8 cellular contexts compared by ENCODE assay signal in genomic region chr19:14004619-14005380, GRCh38. TPM values are rescaled to one million over a fixed set of nuclear protein-coding genes. Genes with fewer than 3 reads are reported as not detected.
A peak's percentile ranks its signal among the peaks of the same experiment; 100 is the strongest.
DNase-seq lines count a peak whose midpoint lies in the region; ATAC-seq, FAIRE-seq and TF ChIP-seq lines count a peak whose summit lies in the region.

No MANE protein-coding gene starts in this region.

- H3K9me2 ChIP-seq in Karpas-422 (replicated peaks; ENCODE audit: insufficient read depth, low read length), result no peaks in the 10 kb centered on the region

- no peaks in the 10 kb centered on the region for H3K27me3 ChIP-seq in Karpas-422 (ENCODE audit: low read length)
- H3K27me3 ChIP-seq in breast epithelium, result no peaks in the 10 kb centered on the region
- H3K27me3 ChIP-seq in HepG2 (ENCODE audit: control insufficient read depth in 1 of 2, insufficient read depth in 2 of 2, low read length in 2 of 2), result no peaks in the 10 kb centered on the region; a peak in 1 of 5 replicates
- H3K27me3 ChIP-seq in SJCRH30, result no peaks in the 10 kb centered on the region

- TF ChIP-seq EP300 in HepG2 (IDR thresholded peaks at IDR 0.05; ENCODE audit: low read depth in 2 of 2, low read length in 2 of 2), result no peak
- TF ChIP-seq EP300 in HepG2 (CRISPR knock-in tag; IDR thresholded peaks at IDR 0.05; ENCODE audit: borderline replicate concordance), result no peak

- no peak for ATAC-seq in HepG2
- ATAC-seq in GM18520 (IDR thresholded peaks at IDR 0.05; ENCODE audit: unreplicated experiment), result no peak
- ATAC-seq in HG02840 (IDR thresholded peaks at IDR 0.05; ENCODE audit: low FRiP score, unreplicated experiment), result no peak

- TF ChIP-seq POLR2A in breast epithelium (IDR thresholded peaks at IDR 0.05) (no peak), HepG2 (IDR thresholded peaks at IDR 0.05; ENCODE audit: insufficient read depth in 1 of 2, low read depth in 2 of 2, low read length in 2 of 2) (0 out of 4 replicates have a peak, but pooled peaks of 1 of the 2 experiments have one; percentile 38)

- 38% methylated on average over 14 of the region's 14 CpGs for WGBS in HepG2 (ENCODE audit: low lambda C conversion rate)

- FAIRE-seq in HepG2 (lab: Jason Lieb, UNC), result no peak

- DNase-seq in Ammon's horn (ENCODE audit: low spot score) (peak; percentile 83), Karpas-422 (no peak), breast epithelium (ENCODE audit: low spot score in 2 of 2) (peak in 1 of 2 donors; percentile 83), HepG2 (ENCODE audit: low spot score) (peak; percentile 58), substantia nigra (lab: John Stamatoyannopoulos, UW) (peak in 40 of 49 donors; percentile 9 to 72 (median 48)), SJCRH30 (no peak)

- no peak for TF ChIP-seq RAD21 in HepG2 (CRISPR knock-in tag; IDR thresholded peaks at IDR 0.05)

- peak overlapping the region; percentile 77 for H3K27ac ChIP-seq in Karpas-422 (ENCODE audit: low read length)
- peak overlapping the region; percentile 99 to 100 for H3K27ac ChIP-seq in breast epithelium
- H3K27ac ChIP-seq in HepG2 (ENCODE audit: extremely low read length, insufficient read depth, low read length), result peak overlapping the region; percentile 96
- peak overlapping the region; percentile 89 for H3K27ac ChIP-seq in substantia nigra (ENCODE audit: low read depth, low read length, poor library complexity, severe bottlenecking)
- H3K27ac ChIP-seq in SJCRH30, result no peak overlapping the region

- TSS peak; percentile 81 for BruUV-seq in HepG2 (replicated peaks; lab: Mats Ljungman, UMichigan)

- intact Hi-C loops in breast epithelium (cut with DNase I; ENCODE audit: low total_unique reads) (no loop called here), HepG2 (cut with micrococcal nuclease; ENCODE audit: unreplicated experiment) (loop anchor here (5.0 kb wide), 1 partner anchor 68 kb away; the partner anchor contains the start of gene MISP3)

- H2AFZ ChIP-seq in Karpas-422 (ENCODE audit: low read length) (peak overlapping the region; percentile 66), HepG2 (ENCODE audit: low read length) (peak overlapping the region; percentile 46)

- CTCF ChIA-PET in HepG2 (lab: Yijun Ruan, JAX; ENCODE audit: low intra/inter-chr PET ratio, low total read pairs), result no interaction called here

- H3K9ac ChIP-seq in Karpas-422 (ENCODE audit: low read length), result peak overlapping the region; percentile 46
- H3K9ac ChIP-seq in HepG2 (ENCODE audit: insufficient read depth, low read depth, low read length), result peak overlapping the region; percentile 67

- in situ Hi-C loops in HepG2 (cut with HindIII; ENCODE audit: extremely low pct_ligation_motif_present, low pct_unique_long_range_greater_than_20kb), result no loop called here

- H3K4me3 ChIP-seq in Karpas-422 (ENCODE audit: low read length) (peak overlapping the region; percentile 81), breast epithelium (peak overlapping the region; percentile 76 to 88 (median 78)), HepG2 (replicated peaks in 1 of 3; ENCODE audit: insufficient read depth in 1 of 3, low read depth in 2 of 3, low read length in 3 of 3) (peak overlapping the region; percentile 28 to 97 (median 87); a peak in 5 of 6 replicates), SJCRH30 (no peak overlapping the region)

- H3K4me1 ChIP-seq in Karpas-422 (ENCODE audit: low read length) (peaks cover 30% of the 10 kb centered on the region), breast epithelium (peaks cover 0 to 21% of the 10 kb centered on the region in 2 donors), HepG2 (ENCODE audit: insufficient read depth, low read length) (peaks cover 19% of the 10 kb centered on the region), SJCRH30 (no peaks in the 10 kb centered on the region)

- H3K79me2 ChIP-seq in Karpas-422 (ENCODE audit: low read length) (peaks cover 36% of the 10 kb centered on the region), HepG2 (ENCODE audit: insufficient read depth, low read length) (peaks cover 5% of the 10 kb centered on the region)

- TF ChIP-seq CTCF in breast epithelium (IDR thresholded peaks at IDR 0.05) (no peak), HepG2 (CRISPR knock-in tag; IDR thresholded peaks at IDR 0.05) (no peak)

- H3K9me3 ChIP-seq in Karpas-422 (ENCODE audit: low read length), result no peaks in the 10 kb centered on the region
- no peaks in the 10 kb centered on the region for H3K9me3 ChIP-seq in breast epithelium
- no peaks in the 10 kb centered on the region for H3K9me3 ChIP-seq in HepG2 (ENCODE audit: low read length)
- no peaks in the 10 kb centered on the region for H3K9me3 ChIP-seq in SJCRH30 (replicated peaks)

- H4K20me1 ChIP-seq in Karpas-422 (ENCODE audit: insufficient read depth, low read depth, low read length) (no peaks in the 10 kb centered on the region), HepG2 (ENCODE audit: insufficient read depth, low read length) (no peaks in the 10 kb centered on the region; the same call in 1 of the 2 replicates)

- H3K36me3 ChIP-seq in Karpas-422 (ENCODE audit: insufficient read depth, low read length) (peaks cover 6% of the 10 kb centered on the region; the same call in 1 of the 2 replicates), breast epithelium (no peaks in the 10 kb centered on the region), HepG2 (replicated peaks in 1 of 2; ENCODE audit: control insufficient read depth in 1 of 2, insufficient read depth in 2 of 2, low read length in 2 of 2) (no peaks in the 10 kb centered on the region; a peak in 1 of 5 replicates), SJCRH30 (peaks cover under 1% of the 10 kb centered on the region; the same call in 1 of the 2 replicates)

- H3K4me2 ChIP-seq in Karpas-422 (ENCODE audit: low read depth, low read length, poor library complexity, severe bottlenecking) (peak overlapping the region; percentile 93), HepG2 (ENCODE audit: low read depth, low read length) (peak overlapping the region; percentile 71)

- POLR2A ChIA-PET in HepG2 (lab: Yijun Ruan, JAX), result no interaction called here

RNA-seq across cellular contexts. Expression of gene RFX1, which starts 1.3 kb away (rescaled TPM):
- total RNA-seq in Karpas-422 (2014; rRNA removed; shearing (Covaris generic); ENCODE audit: low replicate concordance), result 1.2 and 2.3 TPM in 2 replicates
- 1 to 10 TPM; 2.6 to 3.7 (median 3.6) TPM for total RNA-seq in breast epithelium
- total RNA-seq in HepG2 (2016; rRNA removed; fragmentation: Illumina TruSeq; extraction: Trizol), result 1.3 and 1.4 TPM in 2 replicates
- 0.62 and 1.0 TPM in 2 replicates for total RNA-seq in HepG2 (2016; cell fraction: cytosol; rRNA removed; fragmentation: Illumina TruSeq; extraction: Trizol; ENCODE audit: low read depth)
- 1.2 and 1.9 TPM in 2 replicates for total RNA-seq in HepG2 (2016; cell fraction: insoluble cytoplasmic fraction; rRNA removed; fragmentation: Illumina TruSeq; extraction: Trizol)
- 1.2 and 1.6 TPM in 2 replicates for total RNA-seq in HepG2 (2016; cell fraction: membrane; rRNA removed; fragmentation: Illumina TruSeq; extraction: Trizol)
- 2.1 and 2.3 TPM in 2 replicates for total RNA-seq in HepG2 (2016; cell fraction: nucleus; rRNA removed; fragmentation: Illumina TruSeq; extraction: Trizol)
- polyA plus RNA-seq in HepG2 (2011; rRNA removed), result 0.56 and 1.1 TPM in 2 replicates
- 0.14 and 0.17 TPM in 2 replicates for polyA plus RNA-seq in HepG2 (2011; cell fraction: cytosol; rRNA removed)
- polyA plus RNA-seq in HepG2 (2011; cell fraction: nucleus; rRNA removed), result 5.8 and 9.2 TPM in 2 replicates
- polyA plus RNA-seq in HepG2 (2012), result 2.1 and 3.0 TPM in 2 replicates
- polyA plus RNA-seq in HepG2 (2016; cell fraction: cytosol; fragmentation: Illumina TruSeq; extraction: Trizol; ENCODE audit: low read depth), result 0.23 and 0.45 TPM in 2 replicates
- 1.9 and 3.5 TPM in 2 replicates for polyA plus RNA-seq in HepG2 (2016; cell fraction: insoluble cytoplasmic fraction; fragmentation: Illumina TruSeq; extraction: Trizol; ENCODE audit: low read depth)
- polyA plus RNA-seq in HepG2 (2016; cell fraction: membrane; fragmentation: Illumina TruSeq; extraction: Trizol; ENCODE audit: low read depth), result 0.90 and 1.1 TPM in 2 replicates
- 8.9 and 9.5 TPM in 2 replicates for polyA plus RNA-seq in HepG2 (2016; cell fraction: nucleus; fragmentation: Illumina TruSeq; extraction: Trizol; ENCODE audit: insufficient read depth, low read depth)
- polyA minus RNA-seq in HepG2 (2011; rRNA and poly(A)+ RNA removed; ENCODE audit: low replicate concordance), result 1.2 and 1.4 TPM in 2 replicates
- 1.5 and 2.4 TPM in 2 replicates for polyA minus RNA-seq in HepG2 (2011; cell fraction: cytosol; rRNA and poly(A)+ RNA removed)
- polyA minus RNA-seq in HepG2 (2011; cell fraction: nucleus; rRNA and poly(A)+ RNA removed), result 1.1 and 3.0 TPM in 2 replicates
- 3.9 and 4.4 TPM in 2 replicates for total RNA-seq in SJCRH30 (2014; rRNA removed; shearing (Covaris generic))

RNA-seq across cellular contexts. Expression of gene RLN3, which starts 23.1 kb away (rescaled TPM):
- not detected in 2 replicates for total RNA-seq in Karpas-422 (2014; rRNA removed; shearing (Covaris generic); ENCODE audit: low replicate concordance)
- total RNA-seq in breast epithelium (not detected), HepG2 (2016; rRNA removed; fragmentation: Illumina TruSeq; extraction: Trizol) (not detected in 2 replicates)
- total RNA-seq in HepG2 (2016; cell fraction: cytosol; rRNA removed; fragmentation: Illumina TruSeq; extraction: Trizol; ENCODE audit: low read depth), result not detected in 2 replicates
- total RNA-seq in HepG2 (2016; cell fraction: insoluble cytoplasmic fraction; rRNA removed; fragmentation: Illumina TruSeq; extraction: Trizol), result not detected in 2 replicates
- total RNA-seq in HepG2 (2016; cell fraction: membrane; rRNA removed; fragmentation: Illumina TruSeq; extraction: Trizol), result not detected in 2 replicates
- not detected in 2 replicates for total RNA-seq in HepG2 (2016; cell fraction: nucleus; rRNA removed; fragmentation: Illumina TruSeq; extraction: Trizol)
- polyA plus RNA-seq in HepG2 (2011; rRNA removed), result not detected in 2 replicates
- polyA plus RNA-seq in HepG2 (2011; cell fraction: cytosol; rRNA removed), result not detected in 2 replicates
- not detected in 2 replicates for polyA plus RNA-seq in HepG2 (2011; cell fraction: nucleus; rRNA removed)
- not detected in 2 replicates for polyA plus RNA-seq in HepG2 (2012)
- not detected in 2 replicates for polyA plus RNA-seq in HepG2 (2016; cell fraction: cytosol; fragmentation: Illumina TruSeq; extraction: Trizol; ENCODE audit: low read depth)
- not detected in 2 replicates for polyA plus RNA-seq in HepG2 (2016; cell fraction: insoluble cytoplasmic fraction; fragmentation: Illumina TruSeq; extraction: Trizol; ENCODE audit: low read depth)
- polyA plus RNA-seq in HepG2 (2016; cell fraction: membrane; fragmentation: Illumina TruSeq; extraction: Trizol; ENCODE audit: low read depth), result not detected in 2 replicates
- polyA plus RNA-seq in HepG2 (2016; cell fraction: nucleus; fragmentation: Illumina TruSeq; extraction: Trizol; ENCODE audit: insufficient read depth, low read depth), result not detected in 2 replicates
- not detected in 2 replicates for polyA minus RNA-seq in HepG2 (2011; rRNA and poly(A)+ RNA removed; ENCODE audit: low replicate concordance)
- polyA minus RNA-seq in HepG2 (2011; cell fraction: cytosol; rRNA and poly(A)+ RNA removed), result not detected in 2 replicates
- not detected in 2 replicates for polyA minus RNA-seq in HepG2 (2011; cell fraction: nucleus; rRNA and poly(A)+ RNA removed)
- not detected in 2 replicates for total RNA-seq in SJCRH30 (2014; rRNA removed; shearing (Covaris generic))

RNA-seq across cellular contexts. Expression of gene IL27RA, which starts 26.8 kb away (rescaled TPM):
- 0.67 and 1.9 TPM in 2 replicates for total RNA-seq in Karpas-422 (2014; rRNA removed; shearing (Covaris generic); ENCODE audit: low replicate concordance)
- 10 to 100 TPM in 1 of 3 donors, 1 to 10 TPM in 2; 5.1 to 11.0 (median 5.2) TPM for total RNA-seq in breast epithelium
- 3.4 and 8.1 TPM in 2 replicates for total RNA-seq in HepG2 (2016; rRNA removed; fragmentation: Illumina TruSeq; extraction: Trizol)
- total RNA-seq in HepG2 (2016; cell fraction: cytosol; rRNA removed; fragmentation: Illumina TruSeq; extraction: Trizol; ENCODE audit: low read depth), result 1.0 and 1.4 TPM in 2 replicates
- total RNA-seq in HepG2 (2016; cell fraction: insoluble cytoplasmic fraction; rRNA removed; fragmentation: Illumina TruSeq; extraction: Trizol), result 3.0 and 8.3 TPM in 2 replicates
- total RNA-seq in HepG2 (2016; cell fraction: membrane; rRNA removed; fragmentation: Illumina TruSeq; extraction: Trizol), result 2.5 and 2.7 TPM in 2 replicates
- total RNA-seq in HepG2 (2016; cell fraction: nucleus; rRNA removed; fragmentation: Illumina TruSeq; extraction: Trizol), result 6.3 and 7.8 TPM in 2 replicates
- polyA plus RNA-seq in HepG2 (2011; rRNA removed), result 3.5 and 5.4 TPM in 2 replicates
- polyA plus RNA-seq in HepG2 (2011; cell fraction: cytosol; rRNA removed), result 3.1 and 3.5 TPM in 2 replicates
- 2.7 and 3.5 TPM in 2 replicates for polyA plus RNA-seq in HepG2 (2011; cell fraction: nucleus; rRNA removed)
- polyA plus RNA-seq in HepG2 (2012), result 1.8 and 3.6 TPM in 2 replicates
- 0.75 and 0.87 TPM in 2 replicates for polyA plus RNA-seq in HepG2 (2016; cell fraction: cytosol; fragmentation: Illumina TruSeq; extraction: Trizol; ENCODE audit: low read depth)
- 2.7 and 3.1 TPM in 2 replicates for polyA plus RNA-seq in HepG2 (2016; cell fraction: insoluble cytoplasmic fraction; fragmentation: Illumina TruSeq; extraction: Trizol; ENCODE audit: low read depth)
- 1.7 and 2.1 TPM in 2 replicates for polyA plus RNA-seq in HepG2 (2016; cell fraction: membrane; fragmentation: Illumina TruSeq; extraction: Trizol; ENCODE audit: low read depth)
- 10.9 and 11.1 TPM in 2 replicates for polyA plus RNA-seq in HepG2 (2016; cell fraction: nucleus; fragmentation: Illumina TruSeq; extraction: Trizol; ENCODE audit: insufficient read depth, low read depth)
- polyA minus RNA-seq in HepG2 (2011; rRNA and poly(A)+ RNA removed; ENCODE audit: low replicate concordance), result 5.4 and 21.7 TPM in 2 replicates
- polyA minus RNA-seq in HepG2 (2011; cell fraction: cytosol; rRNA and poly(A)+ RNA removed), result 1.9 and 2.9 TPM in 2 replicates
- 1.1 and 1.3 TPM in 2 replicates for polyA minus RNA-seq in HepG2 (2011; cell fraction: nucleus; rRNA and poly(A)+ RNA removed)
- total RNA-seq in SJCRH30 (2014; rRNA removed; shearing (Covaris generic)), result 1.5 TPM in 2 replicates

RNA-seq across cellular contexts. Expression of gene DCAF15, which starts 52.5 kb away (rescaled TPM):
- 15.1 and 41.4 TPM in 2 replicates for total RNA-seq in Karpas-422 (2014; rRNA removed; shearing (Covaris generic); ENCODE audit: low replicate concordance)
- 10 to 100 TPM; 13.4 to 22.7 (median 19.0) TPM for total RNA-seq in breast epithelium
- total RNA-seq in HepG2 (2016; rRNA removed; fragmentation: Illumina TruSeq; extraction: Trizol), result 8.5 and 14.0 TPM in 2 replicates
- total RNA-seq in HepG2 (2016; cell fraction: cytosol; rRNA removed; fragmentation: Illumina TruSeq; extraction: Trizol; ENCODE audit: low read depth), result 11.3 and 12.1 TPM in 2 replicates
- total RNA-seq in HepG2 (2016; cell fraction: insoluble cytoplasmic fraction; rRNA removed; fragmentation: Illumina TruSeq; extraction: Trizol), result 7.3 and 14.2 TPM in 2 replicates
- total RNA-seq in HepG2 (2016; cell fraction: membrane; rRNA removed; fragmentation: Illumina TruSeq; extraction: Trizol), result 13.3 and 15.4 TPM in 2 replicates
- 12.9 and 17.6 TPM in 2 replicates for total RNA-seq in HepG2 (2016; cell fraction: nucleus; rRNA removed; fragmentation: Illumina TruSeq; extraction: Trizol)
- polyA plus RNA-seq in HepG2 (2011; rRNA removed), result 13.5 and 13.6 TPM in 2 replicates
- 5.9 and 10.2 TPM in 2 replicates for polyA plus RNA-seq in HepG2 (2011; cell fraction: cytosol; rRNA removed)
- polyA plus RNA-seq in HepG2 (2011; cell fraction: nucleus; rRNA removed), result 69.0 and 111 TPM in 2 replicates
- polyA plus RNA-seq in HepG2 (2012), result 9.5 and 10.5 TPM in 2 replicates
- 8.3 and 9.9 TPM in 2 replicates for polyA plus RNA-seq in HepG2 (2016; cell fraction: cytosol; fragmentation: Illumina TruSeq; extraction: Trizol; ENCODE audit: low read depth)
- 15.3 and 20.8 TPM in 2 replicates for polyA plus RNA-seq in HepG2 (2016; cell fraction: insoluble cytoplasmic fraction; fragmentation: Illumina TruSeq; extraction: Trizol; ENCODE audit: low read depth)
- polyA plus RNA-seq in HepG2 (2016; cell fraction: membrane; fragmentation: Illumina TruSeq; extraction: Trizol; ENCODE audit: low read depth), result 8.6 TPM in 2 replicates
- 52.7 and 54.2 TPM in 2 replicates for polyA plus RNA-seq in HepG2 (2016; cell fraction: nucleus; fragmentation: Illumina TruSeq; extraction: Trizol; ENCODE audit: insufficient read depth, low read depth)
- 18.8 and 26.1 TPM in 2 replicates for polyA minus RNA-seq in HepG2 (2011; rRNA and poly(A)+ RNA removed; ENCODE audit: low replicate concordance)
- 6.5 and 8.8 TPM in 2 replicates for polyA minus RNA-seq in HepG2 (2011; cell fraction: cytosol; rRNA and poly(A)+ RNA removed)
- polyA minus RNA-seq in HepG2 (2011; cell fraction: nucleus; rRNA and poly(A)+ RNA removed), result 12.1 and 15.6 TPM in 2 replicates
- 37.4 and 39.1 TPM in 2 replicates for total RNA-seq in SJCRH30 (2014; rRNA removed; shearing (Covaris generic))

RNA-seq across cellular contexts. Expression of gene PALM3, which starts 57.1 kb away (rescaled TPM):
- not detected in 2 replicates for total RNA-seq in Karpas-422 (2014; rRNA removed; shearing (Covaris generic); ENCODE audit: low replicate concordance)
- total RNA-seq in breast epithelium (1 to 10 TPM in 2 of 3 donors, not detected in 1; 2.5 to 3.9 TPM), HepG2 (2016; rRNA removed; fragmentation: Illumina TruSeq; extraction: Trizol) (2.4 and 2.5 TPM in 2 replicates)
- 0.20 and 0.26 TPM in 2 replicates for total RNA-seq in HepG2 (2016; cell fraction: cytosol; rRNA removed; fragmentation: Illumina TruSeq; extraction: Trizol; ENCODE audit: low read depth)
- 1.6 and 3.8 TPM in 2 replicates for total RNA-seq in HepG2 (2016; cell fraction: insoluble cytoplasmic fraction; rRNA removed; fragmentation: Illumina TruSeq; extraction: Trizol)
- 0.87 and 1.2 TPM in 2 replicates for total RNA-seq in HepG2 (2016; cell fraction: membrane; rRNA removed; fragmentation: Illumina TruSeq; extraction: Trizol)
- 1.1 and 2.3 TPM in 2 replicates for total RNA-seq in HepG2 (2016; cell fraction: nucleus; rRNA removed; fragmentation: Illumina TruSeq; extraction: Trizol)
- 0.79 and 1.0 TPM in 2 replicates for polyA plus RNA-seq in HepG2 (2011; rRNA removed)
- 0.29 and 0.46 TPM in 2 replicates for polyA plus RNA-seq in HepG2 (2011; cell fraction: cytosol; rRNA removed)
- polyA plus RNA-seq in HepG2 (2011; cell fraction: nucleus; rRNA removed), result 2.5 and 3.9 TPM in 2 replicates
- 2.2 and 2.4 TPM in 2 replicates for polyA plus RNA-seq in HepG2 (2012)
- 0.37 and 0.50 TPM in 2 replicates for polyA plus RNA-seq in HepG2 (2016; cell fraction: cytosol; fragmentation: Illumina TruSeq; extraction: Trizol; ENCODE audit: low read depth)
- polyA plus RNA-seq in HepG2 (2016; cell fraction: insoluble cytoplasmic fraction; fragmentation: Illumina TruSeq; extraction: Trizol; ENCODE audit: low read depth), result 4.3 and 4.7 TPM in 2 replicates
- polyA plus RNA-seq in HepG2 (2016; cell fraction: membrane; fragmentation: Illumina TruSeq; extraction: Trizol; ENCODE audit: low read depth), result 0.80 and 1.7 TPM in 2 replicates
- 10.3 and 11.9 TPM in 2 replicates for polyA plus RNA-seq in HepG2 (2016; cell fraction: nucleus; fragmentation: Illumina TruSeq; extraction: Trizol; ENCODE audit: insufficient read depth, low read depth)
- polyA minus RNA-seq in HepG2 (2011; rRNA and poly(A)+ RNA removed; ENCODE audit: low replicate concordance), result 0.62 TPM in 1 of 2 replicates, not detected in the other
- polyA minus RNA-seq in HepG2 (2011; cell fraction: cytosol; rRNA and poly(A)+ RNA removed), result not detected in 2 replicates
- polyA minus RNA-seq in HepG2 (2011; cell fraction: nucleus; rRNA and poly(A)+ RNA removed), result 0.25 and 0.39 TPM in 2 replicates
- 0.99 and 1.4 TPM in 2 replicates for total RNA-seq in SJCRH30 (2014; rRNA removed; shearing (Covaris generic))

Comparison
In these comparisons a context has a peak if more than half of its experiments do, and no peak if none do; other contexts are left out.
1. DNase-seq: peak in Ammon's horn (single experiment), HepG2 (single experiment) and substantia nigra (40 of 49); none in Karpas-422 (single experiment) and SJCRH30 (0 of 2).